1 cellular context compared by ENCODE assay signal in genomic region chr20:59403261-59403961, GRCh38.
A peak's percentile ranks its signal among the peaks of the same experiment; 100 is the strongest.
TF ChIP-seq lines count a peak whose summit lies in the region.

No MANE protein-coding gene starts in this region.

TF ChIP-seq in HepG2, 621 proteins besides CTCF, POLR2A, EP300 and RAD21 (continued from another document and continues in another):
- TF ChIP-seq PRDM15 (CRISPR knock-in tag; IDR thresholded peaks at IDR 0.05): no peak
- TF ChIP-seq ARID5B (CRISPR knock-in tag; IDR thresholded peaks at IDR 0.05): peak; percentile 39; the same call in 1 of the 2 replicates
- TF ChIP-seq MIER3 (CRISPR knock-in tag; IDR thresholded peaks at IDR 0.05; ENCODE audit: borderline replicate concordance): no peak
- TF ChIP-seq, protein P1, sequence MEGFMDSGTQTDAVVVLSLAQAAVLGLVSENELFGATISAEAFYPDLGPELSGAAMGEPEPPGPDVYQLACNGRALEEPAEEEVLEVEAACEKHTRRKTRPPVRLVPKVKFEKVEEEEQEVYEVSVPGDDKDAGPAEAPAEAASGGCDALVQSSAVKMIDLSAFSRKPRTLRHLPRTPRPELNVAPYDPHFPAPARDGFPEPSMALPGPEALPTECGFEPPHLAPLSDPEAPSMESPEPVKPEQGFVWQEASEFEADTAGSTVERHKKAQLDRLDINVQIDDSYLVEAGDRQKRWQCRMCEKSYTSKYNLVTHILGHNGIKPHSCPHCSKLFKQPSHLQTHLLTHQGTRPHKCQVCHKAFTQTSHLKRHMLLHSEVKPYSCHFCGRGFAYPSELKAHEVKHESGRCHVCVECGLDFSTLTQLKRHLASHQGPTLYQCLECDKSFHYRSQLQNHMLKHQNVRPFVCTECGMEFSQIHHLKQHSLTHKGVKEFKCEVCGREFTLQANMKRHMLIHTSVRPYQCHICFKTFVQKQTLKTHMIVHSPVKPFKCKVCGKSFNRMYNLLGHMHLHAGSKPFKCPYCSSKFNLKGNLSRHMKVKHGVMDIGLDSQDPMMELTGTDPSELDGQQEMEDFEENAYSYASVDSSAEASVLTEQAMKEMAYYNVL (CRISPR knock-in tag; IDR thresholded peaks at IDR 0.05; ENCODE audit: borderline replicate concordance): 0 out of 2 replicates have a peak, but pooled peaks have one; percentile 38
- TF ChIP-seq GABPB1 (CRISPR knock-in tag; IDR thresholded peaks at IDR 0.05): peak; percentile 70
- peak; percentile 33 for TF ChIP-seq YY1 (IDR thresholded peaks at IDR 0.05; ENCODE audit: insufficient read depth, insufficient replicate concordance, low read depth, low read length)
- no peak for TF ChIP-seq ZNF614 (CRISPR knock-in tag; IDR thresholded peaks at IDR 0.05; ENCODE audit: borderline replicate concordance)
- peak; percentile 50; the same call in 1 of the 2 replicates for TF ChIP-seq MAZ (IDR thresholded peaks at IDR 0.05; ENCODE audit: borderline replicate concordance, low read depth, low read length)
- TF ChIP-seq MAZ (CRISPR knock-in tag; IDR thresholded peaks at IDR 0.05; ENCODE audit: low read depth): peak; percentile 56; the same call in 1 of the 2 replicates
- no peak for TF ChIP-seq ZKSCAN8 (CRISPR knock-in tag; IDR thresholded peaks at IDR 0.05; ENCODE audit: borderline replicate concordance)
- 0 out of 2 replicates have a peak, but pooled peaks have one; percentile 51 for TF ChIP-seq ZNF766 (CRISPR knock-in tag; IDR thresholded peaks at IDR 0.05; ENCODE audit: borderline replicate concordance)
- TF ChIP-seq ZNF782 (CRISPR knock-in tag; IDR thresholded peaks at IDR 0.05; ENCODE audit: borderline replicate concordance): peak; percentile 59; the same call in 1 of the 2 replicates
- 0 out of 2 replicates have a peak, but pooled peaks have one; percentile 51 for TF ChIP-seq ARNT2 (CRISPR knock-in tag; IDR thresholded peaks at IDR 0.05; ENCODE audit: low read depth)
- TF ChIP-seq REXO4 (CRISPR knock-in tag; IDR thresholded peaks at IDR 0.05; ENCODE audit: borderline replicate concordance): 0 out of 2 replicates have a peak, but pooled peaks have one; percentile 44
- TF ChIP-seq ZNF335 (CRISPR knock-in tag; IDR thresholded peaks at IDR 0.05): no peak
- no peak for TF ChIP-seq TARDBP (CRISPR knock-in tag; IDR thresholded peaks at IDR 0.05)
- TF ChIP-seq ZNF3 (CRISPR knock-in tag; IDR thresholded peaks at IDR 0.05): no peak
- TF ChIP-seq, protein P2, sequence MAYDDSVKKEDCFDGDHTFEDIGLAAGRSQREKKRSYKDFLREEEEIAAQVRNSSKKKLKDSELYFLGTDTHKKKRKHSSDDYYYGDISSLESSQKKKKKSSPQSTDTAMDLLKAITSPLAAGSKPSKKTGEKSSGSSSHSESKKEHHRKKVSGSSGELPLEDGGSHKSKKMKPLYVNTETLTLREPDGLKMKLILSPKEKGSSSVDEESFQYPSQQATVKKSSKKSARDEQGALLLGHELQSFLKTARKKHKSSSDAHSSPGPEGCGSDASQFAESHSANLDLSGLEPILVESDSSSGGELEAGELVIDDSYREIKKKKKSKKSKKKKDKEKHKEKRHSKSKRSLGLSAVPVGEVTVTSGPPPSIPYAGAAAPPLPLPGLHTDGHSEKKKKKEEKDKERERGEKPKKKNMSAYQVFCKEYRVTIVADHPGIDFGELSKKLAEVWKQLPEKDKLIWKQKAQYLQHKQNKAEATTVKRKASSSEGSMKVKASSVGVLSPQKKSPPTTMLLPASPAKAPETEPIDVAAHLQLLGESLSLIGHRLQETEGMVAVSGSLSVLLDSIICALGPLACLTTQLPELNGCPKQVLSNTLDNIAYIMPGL (CRISPR knock-in tag; IDR thresholded peaks at IDR 0.05; ENCODE audit: borderline replicate concordance in 1 of 2, low read depth in 1 of 2): peak; percentile 41 to 65; a peak in 2 of 4 replicates
- TF ChIP-seq ZFX (CRISPR knock-in tag; IDR thresholded peaks at IDR 0.05; ENCODE audit: low read depth): no peak
- TF ChIP-seq ZMYM2 (CRISPR knock-in tag; IDR thresholded peaks at IDR 0.05): no peak
- TF ChIP-seq ZFP37 (CRISPR knock-in tag; IDR thresholded peaks at IDR 0.05; ENCODE audit: borderline replicate concordance): no peak
- no peak for TF ChIP-seq ZNF513 (CRISPR knock-in tag; conservative IDR thresholded peaks at IDR 0.05)
- no peak for TF ChIP-seq ARNT (IDR thresholded peaks at IDR 0.05)
- TF ChIP-seq ZNF234 (CRISPR knock-in tag; conservative IDR thresholded peaks at IDR 0.05): no peak
- peak; percentile 46 for TF ChIP-seq TEAD3 (CRISPR knock-in tag; optimal IDR thresholded peaks at IDR 0.05; ENCODE audit: borderline replicate concordance)
- TF ChIP-seq ZNF205 (CRISPR knock-in tag; IDR thresholded peaks at IDR 0.05): 0 out of 2 replicates have a peak, but pooled peaks have one; percentile 33
- TF ChIP-seq ZFP36 (IDR thresholded peaks at IDR 0.05; ENCODE audit: borderline replicate concordance, low read depth, low read length, partially characterized antibody): no peak
- TF ChIP-seq ZNF530 (CRISPR knock-in tag; IDR thresholded peaks at IDR 0.05; ENCODE audit: low read depth): no peak
- TF ChIP-seq SP140L (CRISPR knock-in tag; IDR thresholded peaks at IDR 0.05; ENCODE audit: borderline replicate concordance): no peak
- peak; percentile 40 for TF ChIP-seq HNRNPLL (IDR thresholded peaks at IDR 0.05; ENCODE audit: low read depth, low read length, poor library complexity, severe bottlenecking)
- TF ChIP-seq ZNF34 (CRISPR knock-in tag; IDR thresholded peaks at IDR 0.05; ENCODE audit: borderline replicate concordance): no peak
- TF ChIP-seq GATAD1 (CRISPR knock-in tag; IDR thresholded peaks at IDR 0.05): peak; percentile 32; the same call in 1 of the 2 replicates
- TF ChIP-seq HINFP (CRISPR knock-in tag; IDR thresholded peaks at IDR 0.05; ENCODE audit: low read depth): 0 out of 2 replicates have a peak, but pooled peaks have one; percentile 45
- no peak for TF ChIP-seq HIC2 (CRISPR knock-in tag; IDR thresholded peaks at IDR 0.05; ENCODE audit: low read depth)
- TF ChIP-seq ZNF136 (CRISPR knock-in tag; IDR thresholded peaks at IDR 0.05; ENCODE audit: low read depth): no peak
- TF ChIP-seq, protein P3, sequence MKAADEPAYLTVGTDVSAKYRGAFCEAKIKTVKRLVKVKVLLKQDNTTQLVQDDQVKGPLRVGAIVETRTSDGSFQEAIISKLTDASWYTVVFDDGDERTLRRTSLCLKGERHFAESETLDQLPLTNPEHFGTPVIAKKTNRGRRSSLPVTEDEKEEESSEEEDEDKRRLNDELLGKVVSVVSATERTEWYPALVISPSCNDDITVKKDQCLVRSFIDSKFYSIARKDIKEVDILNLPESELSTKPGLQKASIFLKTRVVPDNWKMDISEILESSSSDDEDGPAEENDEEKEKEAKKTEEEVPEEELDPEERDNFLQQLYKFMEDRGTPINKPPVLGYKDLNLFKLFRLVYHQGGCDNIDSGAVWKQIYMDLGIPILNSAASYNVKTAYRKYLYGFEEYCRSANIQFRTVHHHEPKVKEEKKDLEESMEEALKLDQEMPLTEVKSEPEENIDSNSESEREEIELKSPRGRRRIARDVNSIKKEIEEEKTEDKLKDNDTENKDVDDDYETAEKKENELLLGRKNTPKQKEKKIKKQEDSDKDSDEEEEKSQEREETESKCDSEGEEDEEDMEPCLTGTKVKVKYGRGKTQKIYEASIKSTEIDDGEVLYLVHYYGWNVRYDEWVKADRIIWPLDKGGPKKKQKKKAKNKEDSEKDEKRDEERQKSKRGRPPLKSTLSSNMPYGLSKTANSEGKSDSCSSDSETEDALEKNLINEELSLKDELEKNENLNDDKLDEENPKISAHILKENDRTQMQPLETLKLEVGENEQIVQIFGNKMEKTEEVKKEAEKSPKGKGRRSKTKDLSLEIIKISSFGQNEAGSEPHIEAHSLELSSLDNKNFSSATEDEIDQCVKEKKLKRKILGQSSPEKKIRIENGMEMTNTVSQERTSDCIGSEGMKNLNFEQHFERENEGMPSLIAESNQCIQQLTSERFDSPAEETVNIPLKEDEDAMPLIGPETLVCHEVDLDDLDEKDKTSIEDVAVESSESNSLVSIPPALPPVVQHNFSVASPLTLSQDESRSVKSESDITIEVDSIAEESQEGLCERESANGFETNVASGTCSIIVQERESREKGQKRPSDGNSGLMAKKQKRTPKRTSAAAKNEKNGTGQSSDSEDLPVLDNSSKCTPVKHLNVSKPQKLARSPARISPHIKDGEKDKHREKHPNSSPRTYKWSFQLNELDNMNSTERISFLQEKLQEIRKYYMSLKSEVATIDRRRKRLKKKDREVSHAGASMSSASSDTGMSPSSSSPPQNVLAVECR (CRISPR knock-in tag; IDR thresholded peaks at IDR 0.05; ENCODE audit: borderline replicate concordance): no peak
- peak; percentile 55; the same call in 1 of the 2 replicates for TF ChIP-seq RFXAP (CRISPR knock-in tag; IDR thresholded peaks at IDR 0.05; ENCODE audit: borderline replicate concordance)
- no peak for TF ChIP-seq SALL1 (CRISPR knock-in tag; IDR thresholded peaks at IDR 0.05)
- no peak for TF ChIP-seq KDM4B (CRISPR knock-in tag; IDR thresholded peaks at IDR 0.05)
